ENCODE assay signal across 1 cellular context in the genomic region with DNA sequence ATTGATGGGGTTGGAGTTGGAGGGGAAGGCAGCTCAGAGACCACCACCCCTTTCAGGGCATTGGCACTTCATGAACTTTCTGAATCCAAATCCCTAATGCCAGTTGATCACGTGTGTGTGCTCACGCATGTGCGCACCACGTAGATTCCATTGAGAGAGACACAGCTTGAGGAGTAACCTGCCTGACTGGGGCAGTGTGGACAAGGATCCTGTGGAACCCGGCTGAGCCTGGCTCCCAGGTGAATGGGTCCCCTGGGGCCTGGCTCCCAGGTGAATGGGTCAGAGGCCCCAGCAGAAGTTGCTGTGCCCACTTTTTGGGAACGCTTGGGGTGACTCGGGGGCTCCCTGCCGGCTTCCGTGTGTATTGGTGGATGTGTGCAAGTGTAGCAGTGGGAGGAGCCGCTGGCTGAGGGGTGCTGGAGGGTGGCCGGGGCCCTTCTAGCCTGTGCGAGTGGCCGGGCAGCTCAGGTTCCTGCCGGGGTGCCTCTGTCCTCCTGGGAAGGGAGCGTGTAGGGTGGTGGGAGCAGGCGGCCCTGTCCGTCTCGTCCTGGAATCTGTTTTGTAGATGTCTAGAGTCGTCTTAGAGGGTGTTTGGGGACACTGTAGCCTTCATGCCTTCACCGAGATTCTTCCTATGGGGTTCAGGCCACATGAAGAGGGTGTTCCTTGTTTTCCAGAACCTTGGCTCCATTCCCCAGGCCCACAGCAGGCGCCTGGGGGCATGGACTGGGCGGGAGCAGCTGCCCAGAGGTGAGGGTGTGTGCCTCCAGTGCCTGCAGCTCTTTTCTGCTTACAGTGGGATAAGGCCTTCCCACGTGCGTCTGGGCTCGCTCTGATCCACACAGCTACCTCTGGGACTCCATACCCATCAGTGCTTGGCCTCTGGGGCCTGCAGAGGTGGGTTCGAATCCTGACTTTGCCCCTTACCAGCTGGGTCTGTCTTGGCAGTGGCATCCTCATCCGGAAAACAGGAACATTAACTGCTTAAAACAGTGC.
A peak's percentile ranks its signal among the peaks of the same experiment; 100 is the strongest.
TF ChIP-seq lines count a peak whose summit lies in the region.

No MANE protein-coding gene starts in this region.

TF ChIP-seq in GM12878, 131 proteins besides CTCF, POLR2A, EP300 and RAD21:
- TF ChIP-seq CHD1 (IDR thresholded peaks at IDR 0.05; ENCODE audit: low read depth, low read length) = no peak
- TF ChIP-seq CREB1 (IDR thresholded peaks at IDR 0.05; ENCODE audit: low read depth) = no peak
- TF ChIP-seq SMAD1 (IDR thresholded peaks at IDR 0.05; ENCODE audit: low read depth, partially characterized antibody) = peak; percentile 0
- peak; percentile 69 for TF ChIP-seq POLR2AphosphoS5 (IDR thresholded peaks at IDR 0.05; ENCODE audit: low read length)
- TF ChIP-seq FOS (IDR thresholded peaks at IDR 0.05; ENCODE audit: borderline replicate concordance, extremely low read depth, insufficient read length) = no peak
- TF ChIP-seq, protein P1, sequence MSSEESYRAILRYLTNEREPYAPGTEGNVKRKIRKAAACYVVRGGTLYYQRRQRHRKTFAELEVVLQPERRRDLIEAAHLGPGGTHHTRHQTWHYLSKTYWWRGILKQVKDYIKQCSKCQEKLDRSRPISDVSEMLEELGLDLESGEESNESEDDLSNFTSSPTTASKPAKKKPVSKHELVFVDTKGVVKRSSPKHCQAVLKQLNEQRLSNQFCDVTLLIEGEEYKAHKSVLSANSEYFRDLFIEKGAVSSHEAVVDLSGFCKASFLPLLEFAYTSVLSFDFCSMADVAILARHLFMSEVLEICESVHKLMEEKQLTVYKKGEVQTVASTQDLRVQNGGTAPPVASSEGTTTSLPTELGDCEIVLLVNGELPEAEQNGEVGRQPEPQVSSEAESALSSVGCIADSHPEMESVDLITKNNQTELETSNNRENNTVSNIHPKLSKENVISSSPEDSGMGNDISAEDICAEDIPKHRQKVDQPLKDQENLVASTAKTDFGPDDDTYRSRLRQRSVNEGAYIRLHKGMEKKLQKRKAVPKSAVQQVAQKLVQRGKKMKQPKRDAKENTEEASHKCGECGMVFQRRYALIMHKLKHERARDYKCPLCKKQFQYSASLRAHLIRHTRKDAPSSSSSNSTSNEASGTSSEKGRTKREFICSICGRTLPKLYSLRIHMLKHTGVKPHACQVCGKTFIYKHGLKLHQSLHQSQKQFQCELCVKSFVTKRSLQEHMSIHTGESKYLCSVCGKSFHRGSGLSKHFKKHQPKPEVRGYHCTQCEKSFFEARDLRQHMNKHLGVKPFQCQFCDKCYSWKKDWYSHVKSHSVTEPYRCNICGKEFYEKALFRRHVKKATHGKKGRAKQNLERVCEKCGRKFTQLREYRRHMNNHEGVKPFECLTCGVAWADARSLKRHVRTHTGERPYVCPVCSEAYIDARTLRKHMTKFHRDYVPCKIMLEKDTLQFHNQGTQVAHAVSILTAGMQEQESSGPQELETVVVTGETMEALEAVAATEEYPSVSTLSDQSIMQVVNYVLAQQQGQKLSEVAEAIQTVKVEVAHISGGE (CRISPR knock-in tag; IDR thresholded peaks at IDR 0.05) = no peak
- TF ChIP-seq NRF1 (conservative IDR thresholded peaks at IDR 0.05; ENCODE audit: low read depth, low read length) = no peak
- no peak for TF ChIP-seq CHD2 (IDR thresholded peaks at IDR 0.05; ENCODE audit: borderline replicate concordance, low read depth, low read length)
